Comparison of ENCODE assay signal across 2 cellular contexts in the genomic region with DNA sequence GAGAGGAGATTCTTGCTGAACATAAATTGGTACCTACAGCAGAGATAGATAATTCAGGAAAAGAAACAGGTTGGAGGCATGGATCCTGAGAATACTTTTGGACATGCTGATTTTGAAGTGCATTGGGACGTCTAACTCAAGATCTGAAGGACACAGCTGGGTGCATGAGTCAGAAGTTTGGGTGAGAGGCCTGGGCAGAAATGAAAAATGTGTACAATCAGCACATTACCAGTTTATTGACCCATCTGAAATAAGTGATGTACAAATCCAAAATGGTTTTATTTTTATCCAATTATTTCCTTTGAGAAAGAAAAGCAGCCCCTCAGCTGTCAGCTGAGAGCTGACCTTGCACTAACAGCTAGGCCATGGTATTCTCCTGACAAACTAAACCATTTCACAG.
TF ChIP-seq lines count a peak whose summit lies in the region.

No MANE protein-coding gene starts in this region.

TF ChIP-seq in A549, 52 proteins besides CTCF, POLR2A, EP300 and RAD21:
- TF ChIP-seq MAFK (IDR thresholded peaks at IDR 0.05; ENCODE audit: partially characterized antibody) (peak; percentile 44), RFX5 (IDR thresholded peaks at IDR 0.05) (no peak)

TF ChIP-seq in IMR-90, 13 proteins besides CTCF, POLR2A, EP300 and RAD21:
- TF ChIP-seq NFE2L2 (IDR thresholded peaks at IDR 0.05; ENCODE audit: low read depth, low read length), result no peak
- peak; percentile 50; the same call in 1 of the 2 replicates for TF ChIP-seq MAFK (IDR thresholded peaks at IDR 0.05; ENCODE audit: low read depth, low read length)
